Comparison of ENCODE assay signal across 12 cellular contexts in genomic region chr9:18437315-18438200, GRCh38. TPM values are rescaled to one million over a fixed set of nuclear protein-coding genes. Genes with fewer than 3 reads are reported as not detected.
DNase-seq lines count a peak whose midpoint lies in the region; ATAC-seq and TF ChIP-seq lines count a peak whose summit lies in the region.
"Had no signal": no experiment of that assay in that cellular context is flagged by ENCODE, and none has a peak within 500 bp of the region (broad histone marks: within the 10 kb centered on the region; RNA-seq: fewer than 3 reads in every experiment).

No MANE protein-coding gene starts in this region.

- no peaks in the 10 kb centered on the region for H3K27me3 ChIP-seq in parathyroid adenoma (ENCODE audit: control insufficient read depth, insufficient read depth, low read length)

- no peaks in the 10 kb centered on the region for H3K79me2 ChIP-seq in parathyroid adenoma

- H3K9ac ChIP-seq in parathyroid adenoma = no peak overlapping the region

- TF ChIP-seq CTCF in parathyroid adenoma (IDR thresholded peaks at IDR 0.05) = no peak

- H3K9me3 ChIP-seq in parathyroid adenoma (ENCODE audit: control insufficient read depth, low read length) = no peaks in the 10 kb centered on the region

- H3K27me3 Mint-ChIP-seq in activated naive CD8-positive, alpha-beta T cell treated with anti-CD3 and anti-CD28 coated beads for 36 hours = peaks cover 62% of the 10 kb centered on the region

- H3K4me3 ChIP-seq in parathyroid adenoma (ENCODE audit: low read depth, low read length) = peak overlapping the region; percentile 58
- H3K4me3 ChIP-seq: SK-N-MC had no signal

- ATAC-seq in SK-N-SH treated with all-trans-retinoic acid at 6 μM for 48 hours = peak; percentile 71
- peak; percentile 86 for ATAC-seq in Right ventricle myocardium inferior
- ATAC-seq in GM21381 (IDR thresholded peaks at IDR 0.05; ENCODE audit: unreplicated experiment) = no peak

- DNase-seq in EH (ENCODE audit: low read depth) (peak; percentile 87), Right ventricle myocardium inferior (ENCODE audit: missing footprints) (peak; percentile 71), AG20443 (ENCODE audit: low spot score) (no peak)
- DNase-seq in activated CD4-positive, alpha-beta T cell treated with anti-CD3 and anti-CD28 coated beads for 48 hours = no peak
- no peak for DNase-seq in activated naive CD8-positive, alpha-beta T cell treated with anti-CD3 and anti-CD28 coated beads for 36 hours
- DNase-seq: DND-41, Karpas-422 had no signal

- H3K27ac Mint-ChIP-seq in activated naive CD8-positive, alpha-beta T cell treated with anti-CD3 and anti-CD28 coated beads for 36 hours = no peak overlapping the region
- H3K27ac Mint-ChIP-seq: memory B cell had no signal

- H3K9me3 Mint-ChIP-seq in activated naive CD8-positive, alpha-beta T cell treated with anti-CD3 and anti-CD28 coated beads for 36 hours = no peaks in the 10 kb centered on the region
- H3K9me3 Mint-ChIP-seq: memory B cell had no signal

- H3K27ac ChIP-seq in parathyroid adenoma = peak overlapping the region; percentile 90
- H3K27ac ChIP-seq: SK-N-MC had no signal

- H3K4me1 Mint-ChIP-seq in activated naive CD8-positive, alpha-beta T cell treated with anti-CD3 and anti-CD28 coated beads for 36 hours = peaks cover 5% of the 10 kb centered on the region
- H3K4me1 Mint-ChIP-seq: memory B cell had no signal

- intact Hi-C loops in Right ventricle myocardium inferior (cut with DNase I) = loop anchor here (5.0 kb wide), 1 partner anchor 75 kb away; no protein-coding TSS in a partner anchor

- peak overlapping the region; percentile 83 for H2AFZ ChIP-seq in parathyroid adenoma

- H3K36me3 Mint-ChIP-seq in activated naive CD8-positive, alpha-beta T cell treated with anti-CD3 and anti-CD28 coated beads for 36 hours = no peaks in the 10 kb centered on the region
- H3K36me3 Mint-ChIP-seq: memory B cell had no signal

- H3K4me1 ChIP-seq in parathyroid adenoma = peaks cover 11% of the 10 kb centered on the region

- no peaks in the 10 kb centered on the region for H3K36me3 ChIP-seq in parathyroid adenoma (ENCODE audit: control insufficient read depth, insufficient read depth, low read length)

- H3K4me2 ChIP-seq in parathyroid adenoma (ENCODE audit: low read length) = peak overlapping the region; percentile 86

- no peak overlapping the region for H3K4me3 Mint-ChIP-seq in activated naive CD8-positive, alpha-beta T cell treated with anti-CD3 and anti-CD28 coated beads for 36 hours
- H3K4me3 Mint-ChIP-seq: memory B cell had no signal

TF ChIP-seq in SK-N-SH treated with all-trans-retinoic acid at 6 μM for 48 hours, 23 proteins besides CTCF, POLR2A, EP300 and RAD21:
- TF ChIP-seq OSR1 (CRISPR knock-in tag; IDR thresholded peaks at IDR 0.05) (no peak), ISL1 (CRISPR knock-in tag; IDR thresholded peaks at IDR 0.05) (peak; percentile 57), ESRRG (CRISPR knock-in tag; IDR thresholded peaks at IDR 0.05) (no peak), POU6F1 (CRISPR knock-in tag; IDR thresholded peaks at IDR 0.05; ENCODE audit: borderline replicate concordance, low read depth) (no peak), TOX (CRISPR knock-in tag; IDR thresholded peaks at IDR 0.05; ENCODE audit: borderline replicate concordance) (no peak), ZNF70 (CRISPR knock-in tag; IDR thresholded peaks at IDR 0.05) (no peak)
TF ChIP-seq in SK-N-SH treated with all-trans-retinoic acid at 6 μM for 48 hours: peak in this region for 1.

RNA-seq across cellular contexts. Expression of gene ADAMTSL1, which starts 36.4 kb away (rescaled TPM):
- total RNA-seq in Right ventricle myocardium inferior = 1.9 TPM
- not detected for total RNA-seq in activated naive CD8-positive, alpha-beta T cell treated with anti-CD3 and anti-CD28 coated beads for 36 hours

Comparison
In these comparisons a context has a peak if more than half of its experiments do, and no peak if none do; other contexts are left out.
1. DNase-seq: peak in EH (single experiment) and Right ventricle myocardium inferior (single experiment); none in activated CD4-positive, alpha-beta T cell treated with anti-CD3 and anti-CD28 coated beads for 48 hours (single experiment), AG20443 (single experiment) and activated naive CD8-positive, alpha-beta T cell treated with anti-CD3 and anti-CD28 coated beads for 36 hours (single experiment).